ENCODE assay signal across 12 cellular contexts in genomic region chr1:158818991-158819405, GRCh38. TPM values are rescaled to one million over a fixed set of nuclear protein-coding genes. Genes with fewer than 3 reads are reported as not detected.
DNase-seq lines count a peak whose midpoint lies in the region; ATAC-seq lines count a peak whose summit lies in the region.
"Had no signal": no experiment of that assay in that cellular context is flagged by ENCODE, and none has a peak within 500 bp of the region (broad histone marks: within the 10 kb centered on the region; RNA-seq: fewer than 3 reads in every experiment).

No MANE protein-coding gene starts in this region.

- H3K4me3 Mint-ChIP-seq in T-cell, result no peak overlapping the region

- H3K27ac Mint-ChIP-seq in T-cell, result peak overlapping the region; percentile 60 to 83

- H3K9me3 Mint-ChIP-seq in T-cell, result no peaks in the 10 kb centered on the region

- DNase-seq in Ammon's horn (ENCODE audit: low spot score) (peak; percentile 69), T-cell (no peak), iris pigment epithelial cell (ENCODE audit: low read depth) (peak; percentile 17), dedifferentiated amniotic fluid mesenchymal stem cell (ENCODE audit: extremely low spot score) (no peak), glomerular visceral epithelial cell (ENCODE audit: extremely low spot score) (no peak), D341Med (ENCODE audit: low spot score) (no peak)
- no peak for DNase-seq in stimulated activated CD4-positive, alpha-beta T cell treated with anti-CD3 and anti-CD28 coated beads, Interleukin-2, amount 100 ng/mL, for 48 hours
- DNase-seq: activated effector memory CD4-positive, alpha-beta T cell treated with anti-CD3 and anti-CD28 coated beads, Interleukin-2, amount 50 U/mL, for 16 hours; NCI-H187 had no signal

- peaks cover 0 to 8% of the 10 kb centered on the region in 2 donors for H3K27me3 Mint-ChIP-seq in T-cell

- CTCF ChIA-PET in T-cell (lab: Charles Lee), result interaction anchor here (0.7 to 0.9 kb wide), 2 partner anchors 12 to 25 kb away, joined by 3 read pairs; no protein-coding TSS in a partner anchor

- POLR2A ChIA-PET in T-cell (lab: Charles Lee), result no interaction called here

- no peaks in the 10 kb centered on the region for H3K36me3 Mint-ChIP-seq in T-cell

- H3K4me1 Mint-ChIP-seq in T-cell, result peaks cover 7 to 24% (median 24%) of the 10 kb centered on the region in 3 donors

- ATAC-seq in GM19035 (IDR thresholded peaks at IDR 0.05; ENCODE audit: unreplicated experiment) (peak; percentile 14), T-cell (replicated peaks in 1 of 4) (peak in 1 of 4 experiments; percentile 21)

RNA-seq across cellular contexts. Expression of gene MNDA, which starts 12.2 kb away (rescaled TPM):
- total RNA-seq in T-cell, result 1 to 10 TPM in 1 of 5 donors, under 1 TPM in 4; 0.20 to 1.2 (median 0.61) TPM

RNA-seq across cellular contexts. Expression of gene OR6N2, which starts 38.0 kb away (rescaled TPM):
- not detected for total RNA-seq in T-cell
- total RNA-seq: dorsolateral prefrontal cortex, mesenteric fat pad had no signal

RNA-seq across cellular contexts. Expression of gene OR6N1, which starts 47.0 kb away (rescaled TPM):
- not detected for total RNA-seq in T-cell
- total RNA-seq: dorsolateral prefrontal cortex, mesenteric fat pad had no signal

Comparison
In these comparisons a context has a peak if more than half of its experiments do, and no peak if none do; other contexts are left out.
1. DNase-seq: peak in Ammon's horn (single experiment) and iris pigment epithelial cell (single experiment); none in T-cell (0 of 34), dedifferentiated amniotic fluid mesenchymal stem cell (single experiment), glomerular visceral epithelial cell (single experiment), D341Med (single experiment) and stimulated activated CD4-positive, alpha-beta T cell treated with anti-CD3 and anti-CD28 coated beads, Interleukin-2, amount 100 ng/mL, for 48 hours (0 of 2).